ENCODE assay signal across 1 cellular context in the genomic region with DNA sequence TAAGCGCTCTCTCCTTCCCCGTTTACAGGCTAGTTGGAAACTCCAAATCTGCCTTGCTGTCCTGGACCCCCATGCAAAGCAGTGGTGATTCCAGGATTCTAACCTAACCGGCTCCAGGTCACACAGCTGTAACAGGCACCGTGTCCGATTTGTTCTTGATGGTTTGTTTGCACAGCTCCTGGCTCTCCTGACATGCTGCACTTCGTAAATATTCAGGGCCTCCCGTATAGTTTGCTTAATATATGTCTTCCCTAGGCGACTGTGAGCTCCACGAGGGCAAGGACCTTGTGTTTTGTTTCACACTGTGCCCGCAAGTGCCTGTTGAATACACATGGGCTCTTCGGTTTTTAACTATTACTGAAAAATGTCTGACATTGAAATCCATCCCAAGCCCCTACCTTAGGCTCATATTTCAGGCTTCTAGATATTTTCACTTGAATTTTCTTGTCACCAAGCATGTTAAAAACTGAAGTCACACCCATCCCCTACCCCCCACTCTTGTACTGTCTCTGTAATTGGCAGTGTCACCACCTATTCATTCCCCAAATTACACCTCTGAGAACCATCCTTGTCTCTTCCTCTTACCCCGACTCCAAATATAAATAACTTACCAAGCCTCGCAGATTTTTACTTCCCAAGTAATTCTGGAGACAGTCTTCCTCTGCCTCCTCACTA.
TF ChIP-seq lines count a peak whose summit lies in the region.

No MANE protein-coding gene starts in this region.

TF ChIP-seq in GM23338, 12 proteins besides CTCF, POLR2A, EP300 and RAD21 (continued from another document):
- TF ChIP-seq EZH2phosphoT487 (IDR thresholded peaks at IDR 0.05; ENCODE audit: unreplicated experiment) (no peak), EZH2 (IDR thresholded peaks at IDR 0.05; ENCODE audit: low read depth, unreplicated experiment) (no peak)
- TF ChIP-seq, protein P1, sequence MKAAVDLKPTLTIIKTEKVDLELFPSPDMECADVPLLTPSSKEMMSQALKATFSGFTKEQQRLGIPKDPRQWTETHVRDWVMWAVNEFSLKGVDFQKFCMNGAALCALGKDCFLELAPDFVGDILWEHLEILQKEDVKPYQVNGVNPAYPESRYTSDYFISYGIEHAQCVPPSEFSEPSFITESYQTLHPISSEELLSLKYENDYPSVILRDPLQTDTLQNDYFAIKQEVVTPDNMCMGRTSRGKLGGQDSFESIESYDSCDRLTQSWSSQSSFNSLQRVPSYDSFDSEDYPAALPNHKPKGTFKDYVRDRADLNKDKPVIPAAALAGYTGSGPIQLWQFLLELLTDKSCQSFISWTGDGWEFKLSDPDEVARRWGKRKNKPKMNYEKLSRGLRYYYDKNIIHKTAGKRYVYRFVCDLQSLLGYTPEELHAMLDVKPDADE (IDR thresholded peaks at IDR 0.05), result no peak
